ENCODE assay signal across 20 cellular contexts in the genomic region with DNA sequence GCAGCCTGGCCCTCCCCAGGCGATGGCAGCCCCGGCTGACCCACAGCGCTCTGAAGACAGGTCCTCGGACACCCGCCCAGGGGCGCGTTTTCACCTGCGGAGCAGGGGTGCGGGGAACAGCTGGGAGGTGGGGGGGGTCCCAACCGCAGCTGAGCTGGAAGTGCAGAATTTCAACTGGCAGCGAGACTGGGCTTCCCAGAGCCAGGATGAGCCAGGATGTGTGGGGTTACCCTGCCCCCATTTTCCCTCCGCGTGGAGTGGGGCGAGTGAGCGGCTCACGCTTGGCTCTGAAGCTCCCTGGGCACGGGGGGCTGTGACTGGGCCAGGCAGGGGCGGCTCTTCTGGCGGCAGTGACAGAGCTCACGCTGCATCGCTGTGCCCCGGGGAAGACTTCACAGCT.
"Had no signal": no experiment of that assay in that cellular context is flagged by ENCODE, and none has a peak within 500 bp of the region (broad histone marks: within the 10 kb centered on the region; RNA-seq: fewer than 3 reads in every experiment).

No MANE protein-coding gene starts in this region.

- H3K4me3 ChIP-seq: SK-N-MC had no signal

- DNase-seq: activated CD4-positive, alpha-beta T cell treated with anti-CD3 and anti-CD28 coated beads for 4 hours; activated CD8-positive, alpha-beta memory T cell treated with anti-CD3 and anti-CD28 coated beads, Interleukin-2, amount 50 U/mL, for 4 hours; activated CD8-positive, alpha-beta T cell treated with anti-CD3 and anti-CD28 coated beads for 36 hours; activated T-cell treated with anti-CD3 and anti-CD28 coated beads, Interleukin-2, amount 50 U/mL, for 72 hours; central memory CD4-positive, alpha-beta T cell; Karpas-422; MM.1S; NCI-H1105; NCI-H1436; NCI-H1694 treated with DMSO at 0.1 percent for 48 hours; NCI-H2029 treated with DMSO at 0.1 percent for 48 hours; NCI-H446; NCI-H524; PC-3; SIG-M5; SW 1271 had no signal

- H3K27ac Mint-ChIP-seq: activated CD8-positive, alpha-beta T cell treated with anti-CD3 and anti-CD28 coated beads for 36 hours; activated naive CD4-positive, alpha-beta T cell treated with anti-CD3 and anti-CD28 coated beads, Interleukin-2, amount 50 U/mL, for 24 hours; activated T-cell treated with anti-CD3 and anti-CD28 coated beads, Interleukin-2, amount 50 U/mL, for 72 hours; activated T-helper 2 cell treated with anti-CD3 and anti-CD28 coated beads, Interferon-gamma antibody, Interleukin-2, Interleukin-4, amounts not matched to agents 10 μg/mL and 5 μg/mL and 100 μg/mL, durations not matched to agents 14 hours and 24 hours and 36 hours had no signal

- H3K27me3 Mint-ChIP-seq: activated CD8-positive, alpha-beta T cell treated with anti-CD3 and anti-CD28 coated beads for 36 hours; activated naive CD4-positive, alpha-beta T cell treated with anti-CD3 and anti-CD28 coated beads, Interleukin-2, amount 50 U/mL, for 24 hours had no signal

- H3K4me3 Mint-ChIP-seq: activated CD8-positive, alpha-beta T cell treated with anti-CD3 and anti-CD28 coated beads for 36 hours; activated naive CD4-positive, alpha-beta T cell treated with anti-CD3 and anti-CD28 coated beads, Interleukin-2, amount 50 U/mL, for 24 hours; activated T-cell treated with anti-CD3 and anti-CD28 coated beads, Interleukin-2, amount 50 U/mL, for 72 hours had no signal

- H3K27ac ChIP-seq: SK-N-MC had no signal

- ATAC-seq: activated CD4-positive, CD25-positive, alpha-beta regulatory T cell treated with anti-CD3 and anti-CD28 coated beads, Interleukin-2, amount 50 U/mL, for 24 hours; activated CD8-positive, alpha-beta T cell treated with anti-CD3 and anti-CD28 coated beads for 36 hours; activated T-cell treated with anti-CD3 and anti-CD28 coated beads, Interleukin-2, amount 50 U/mL, for 72 hours; PC-3 had no signal
